In genomic region chr12:65876898-65877721, GRCh38 we compare ENCODE assay signal across 14 cellular contexts. TPM values are rescaled to one million over a fixed set of nuclear protein-coding genes. Genes with fewer than 3 reads are reported as not detected.
A peak's percentile ranks its signal among the peaks of the same experiment; 100 is the strongest.
DNase-seq lines count a peak whose midpoint lies in the region; ATAC-seq and TF ChIP-seq lines count a peak whose summit lies in the region.
"Had no signal": no experiment of that assay in that cellular context is flagged by ENCODE, and none has a peak within 500 bp of the region (broad histone marks: within the 10 kb centered on the region; RNA-seq: fewer than 3 reads in every experiment).

No MANE protein-coding gene starts in this region.

- TF ChIP-seq EP300 in ovary (IDR thresholded peaks at IDR 0.05): no peak

- H3K27ac Mint-ChIP-seq in CD4-positive, alpha-beta memory T cell: peak overlapping the region in 1 of 7 donors; percentile 59
- no peak overlapping the region for H3K27ac Mint-ChIP-seq in activated naive CD4-positive, alpha-beta T cell treated with anti-CD3 and anti-CD28 coated beads, Interleukin-2, amount 50 U/mL, for 72 hours
- H3K27ac Mint-ChIP-seq: activated naive CD8-positive, alpha-beta T cell treated with anti-CD3 and anti-CD28 coated beads, Interleukin-2, amount 10 ng/mL, durations not matched to agents 7 days and 5 days had no signal

- DNase-seq in fibroblast of pulmonary artery (ENCODE audit: low read depth): peak; percentile 83
- peak in 4 of 5 donors; percentile 46 to 74 (median 58) for DNase-seq in ovary
- DNase-seq in CD4-positive, alpha-beta memory T cell: no peak
- no peak for DNase-seq in Kasumi-1 (lab: John Stamatoyannopoulos, UW)
- DNase-seq in activated naive CD4-positive, alpha-beta T cell treated with anti-CD3 and anti-CD28 coated beads, Interleukin-2, amount 50 U/mL, for 72 hours (ENCODE audit: low spot score in 2 of 2): no peak
- DNase-seq in NCI-H345 treated with DMSO at 0.1 percent for 48 hours (lab: John Stamatoyannopoulos, UW; ENCODE audit: unreplicated experiment): no peak
- DNase-seq: activated naive CD8-positive, alpha-beta T cell treated with anti-CD3 and anti-CD28 coated beads, Interleukin-2, amount 10 ng/mL, durations not matched to agents 7 days and 5 days; NCI-H1092 treated with DMSO at 0.1 percent for 48 hours; posterior cingulate gyrus; T-helper 2 cell; testis had no signal

- TF ChIP-seq CTCF in fibroblast of pulmonary artery (IDR thresholded peaks at IDR 0.05; ENCODE audit: low read length, missing control alignments) (no peak), ovary (IDR thresholded peaks at IDR 0.05) (no peak)

- 5 to 21% (median 6%) methylated on average over 7 of the region's 7 CpGs for WGBS in ovary, 3 donors

- H3K9me3 ChIP-seq in ovary: no peaks in the 10 kb centered on the region
- no peaks in the 10 kb centered on the region for H3K9me3 ChIP-seq in CD4-positive, alpha-beta memory T cell (ENCODE audit: control insufficient read depth in 1 of 2, low read length in 2 of 2)
- H3K9me3 ChIP-seq: testis had no signal

- peaks cover 4% of the 10 kb centered on the region for H3K4me1 ChIP-seq in ovary (ENCODE audit: insufficient read depth)
- no peaks in the 10 kb centered on the region for H3K4me1 ChIP-seq in CD4-positive, alpha-beta memory T cell (ENCODE audit: insufficient read depth, low read length)

- CTCF ChIA-PET in CD4-positive, alpha-beta memory T cell (lab: Charles Lee; ENCODE audit: partially characterized antibody): no interaction called here

- no peak for TF ChIP-seq POLR2A in ovary (IDR thresholded peaks at IDR 0.05)

- no peak overlapping the region for H3K4me3 ChIP-seq in fibroblast of pulmonary artery (replicated peaks; ENCODE audit: low read depth, low read length)
- H3K4me3 ChIP-seq in ovary: no peak overlapping the region
- no peak overlapping the region for H3K4me3 ChIP-seq in CD4-positive, alpha-beta memory T cell (ENCODE audit: low read length in 2 of 2)
- H3K4me3 ChIP-seq: testis had no signal

- ATAC-seq in GM18868 (IDR thresholded peaks at IDR 0.05; ENCODE audit: unreplicated experiment) (peak; percentile 33), SK-N-SH treated with all-trans-retinoic acid at 6 μM for 48 hours (peak; percentile 2)
- no peak for ATAC-seq in activated naive CD4-positive, alpha-beta T cell treated with anti-CD3 and anti-CD28 coated beads, Interleukin-2, amount 50 U/mL, for 72 hours

- H3K4me3 Mint-ChIP-seq in CD4-positive, alpha-beta memory T cell: no peak overlapping the region
- H3K4me3 Mint-ChIP-seq: activated naive CD8-positive, alpha-beta T cell treated with anti-CD3 and anti-CD28 coated beads, Interleukin-2, amount 10 ng/mL, durations not matched to agents 7 days and 5 days had no signal

- POLR2A ChIA-PET in CD4-positive, alpha-beta memory T cell (lab: Charles Lee; ENCODE audit: partially characterized antibody): no interaction called here

- no peaks in the 10 kb centered on the region for H3K36me3 Mint-ChIP-seq in CD4-positive, alpha-beta memory T cell
- no peaks in the 10 kb centered on the region for H3K36me3 Mint-ChIP-seq in activated naive CD4-positive, alpha-beta T cell treated with anti-CD3 and anti-CD28 coated beads, Interleukin-2, amount 50 U/mL, for 72 hours
- H3K36me3 Mint-ChIP-seq: activated naive CD8-positive, alpha-beta T cell treated with anti-CD3 and anti-CD28 coated beads, Interleukin-2, amount 10 ng/mL, durations not matched to agents 7 days and 5 days had no signal

- peaks cover 4 to 19% of the 10 kb centered on the region in 2 donors for H3K27me3 Mint-ChIP-seq in CD4-positive, alpha-beta memory T cell

- no peaks in the 10 kb centered on the region for H3K36me3 ChIP-seq in ovary
- no peaks in the 10 kb centered on the region for H3K36me3 ChIP-seq in CD4-positive, alpha-beta memory T cell (ENCODE audit: insufficient read depth, low read length)

- no peaks in the 10 kb centered on the region for H3K4me1 Mint-ChIP-seq in CD4-positive, alpha-beta memory T cell
- H3K4me1 Mint-ChIP-seq: activated naive CD8-positive, alpha-beta T cell treated with anti-CD3 and anti-CD28 coated beads, Interleukin-2, amount 10 ng/mL, durations not matched to agents 7 days and 5 days had no signal

- intact Hi-C loops in ovary (cut with DNase I): no loop called here
- intact Hi-C loops in CD4-positive, alpha-beta memory T cell (cut with micrococcal nuclease): no loop called here

- peak overlapping the region in 1 of 2 donors; percentile 64 for H3K27ac ChIP-seq in ovary
- H3K27ac ChIP-seq in CD4-positive, alpha-beta memory T cell (ENCODE audit: low read depth, low read length): no peak overlapping the region
- H3K27ac ChIP-seq: testis had no signal

- peaks cover 0 to 2% (median 0%) of the 10 kb centered on the region in 8 donors for H3K9me3 Mint-ChIP-seq in CD4-positive, alpha-beta memory T cell
- H3K9me3 Mint-ChIP-seq in activated naive CD4-positive, alpha-beta T cell treated with anti-CD3 and anti-CD28 coated beads, Interleukin-2, amount 50 U/mL, for 72 hours: no peaks in the 10 kb centered on the region
- H3K9me3 Mint-ChIP-seq: activated naive CD8-positive, alpha-beta T cell treated with anti-CD3 and anti-CD28 coated beads, Interleukin-2, amount 10 ng/mL, durations not matched to agents 7 days and 5 days had no signal

- no peaks in the 10 kb centered on the region for H3K27me3 ChIP-seq in ovary
- H3K27me3 ChIP-seq in CD4-positive, alpha-beta memory T cell (ENCODE audit: insufficient read depth, low read length): no peaks in the 10 kb centered on the region
- H3K27me3 ChIP-seq: testis had no signal

TF ChIP-seq in SK-N-SH treated with all-trans-retinoic acid at 6 μM for 48 hours, 23 proteins besides CTCF, POLR2A, EP300 and RAD21 (continues in another document):
- TF ChIP-seq ESRRG (CRISPR knock-in tag; IDR thresholded peaks at IDR 0.05): no peak
- TF ChIP-seq ZNF8 (CRISPR knock-in tag; IDR thresholded peaks at IDR 0.05): no peak
- TF ChIP-seq TCF4 (CRISPR knock-in tag; IDR thresholded peaks at IDR 0.05; ENCODE audit: borderline replicate concordance): no peak
- no peak for TF ChIP-seq TSHZ2 (CRISPR knock-in tag; IDR thresholded peaks at IDR 0.05)
- TF ChIP-seq SNAI2 (CRISPR knock-in tag; IDR thresholded peaks at IDR 0.05): no peak
- TF ChIP-seq PATZ1 (CRISPR knock-in tag; IDR thresholded peaks at IDR 0.05; ENCODE audit: borderline replicate concordance): no peak
- TF ChIP-seq ZFP30 (CRISPR knock-in tag; IDR thresholded peaks at IDR 0.05): no peak
- TF ChIP-seq BACH2 (CRISPR knock-in tag; IDR thresholded peaks at IDR 0.05; ENCODE audit: borderline replicate concordance): no peak
- TF ChIP-seq CSRNP3 (CRISPR knock-in tag; IDR thresholded peaks at IDR 0.05): no peak
- no peak for TF ChIP-seq ZNF565 (CRISPR knock-in tag; conservative IDR thresholded peaks at IDR 0.05; ENCODE audit: low read depth)

RNA-seq across cellular contexts. Expression of gene HMGA2, which starts 52.8 kb away (rescaled TPM):
- total RNA-seq in ovary: 1 to 10 TPM in 5 of 7 donors, under 1 TPM in 2; 0.47 to 1.8 (median 1.2) TPM
- under 1 TPM; 0.25 to 0.76 TPM for polyA plus RNA-seq in ovary
- not detected for total RNA-seq in CD4-positive, alpha-beta memory T cell
- not detected for polyA plus RNA-seq in CD4-positive, alpha-beta memory T cell
- total RNA-seq in activated naive CD4-positive, alpha-beta T cell treated with anti-CD3 and anti-CD28 coated beads, Interleukin-2, amount 50 U/mL, for 72 hours: under 1 TPM in 1 of 2 donors, not detected in 1; 0.45 TPM
- total RNA-seq: activated CD8-positive, alpha-beta memory T cell treated with anti-CD3 and anti-CD28 coated beads for 36 hours; activated naive CD8-positive, alpha-beta T cell treated with anti-CD3 and anti-CD28 coated beads, Interleukin-2, amount 10 ng/mL, durations not matched to agents 7 days and 5 days had no signal

Comparison
In these comparisons a context has a peak if more than half of its experiments do, and no peak if none do; other contexts are left out.
1. ATAC-seq: peak in GM18868 (single experiment) and SK-N-SH treated with all-trans-retinoic acid at 6 μM for 48 hours (single experiment); none in activated naive CD4-positive, alpha-beta T cell treated with anti-CD3 and anti-CD28 coated beads, Interleukin-2, amount 50 U/mL, for 72 hours (0 of 2).
2. DNase-seq: peak in fibroblast of pulmonary artery (single experiment) and ovary (4 of 5); none in CD4-positive, alpha-beta memory T cell (0 of 5), Kasumi-1 (0 of 2), activated naive CD4-positive, alpha-beta T cell treated with anti-CD3 and anti-CD28 coated beads, Interleukin-2, amount 50 U/mL, for 72 hours (0 of 2) and NCI-H345 treated with DMSO at 0.1 percent for 48 hours (single experiment).